Comparison of ENCODE assay signal across 16 cellular contexts in genomic region chr1:55931272-55931940, GRCh38.
DNase-seq lines count a peak whose midpoint lies in the region; TF ChIP-seq lines count a peak whose summit lies in the region.
"Had no signal": no experiment of that assay in that cellular context is flagged by ENCODE, and none has a peak within 500 bp of the region (broad histone marks: within the 10 kb centered on the region; RNA-seq: fewer than 3 reads in every experiment).

No MANE protein-coding gene starts in this region.

- no peak overlapping the region for H3K4me3 ChIP-seq in esophagus muscularis mucosa
- H3K4me3 ChIP-seq in uterus = no peak overlapping the region
- H3K4me3 ChIP-seq: prostate gland had no signal

- H3K4me3 Mint-ChIP-seq in activated CD4-positive, alpha-beta T cell treated with anti-CD3 and anti-CD28 coated beads, Interleukin-2, amount 10 ng/mL, durations not matched to agents 7 days and 5 days = no peak overlapping the region
- H3K4me3 Mint-ChIP-seq: stimulated activated naive CD8-positive, alpha-beta T cell treated with anti-CD3 and anti-CD28 coated beads, Interleukin-15, amount 100 ng/mL, for 72 hours had no signal

- DNase-seq in SK-N-DZ (ENCODE audit: low spot score) = peak; percentile 65
- DNase-seq in esophagus muscularis mucosa (ENCODE audit: extremely low spot score) = no peak
- peak; percentile 8 for DNase-seq in medulla oblongata (ENCODE audit: extremely low spot score)
- DNase-seq in uterus = peak in 1 of 2 donors; percentile 47
- no peak for DNase-seq in hippocampal formation (lab: John Stamatoyannopoulos, UW)
- no peak for DNase-seq in NCI-H345 treated with DMSO at 0.1 percent for 48 hours (lab: John Stamatoyannopoulos, UW; ENCODE audit: unreplicated experiment)
- DNase-seq in activated CD4-positive, alpha-beta T cell treated with anti-CD3 and anti-CD28 coated beads, Interleukin-2, amount 10 ng/mL, durations not matched to agents 7 days and 5 days = no peak
- DNase-seq: activated CD4-positive, alpha-beta T cell treated with anti-CD3 and anti-CD28 coated beads for 1 hour; activated naive CD4-positive, alpha-beta T cell treated with Interleukin-2 at 50 U/mL for 16 hours; brain microvascular endothelial cell; C1 segment of cervical spinal cord; SIG-M5; stimulated activated CD4-positive, alpha-beta T cell treated with anti-CD3 and anti-CD28 coated beads, Interleukin-15, amount 100 ng/mL, for 24 hours; stimulated activated naive CD8-positive, alpha-beta T cell treated with anti-CD3 and anti-CD28 coated beads, Interleukin-15, amount 100 ng/mL, for 72 hours; T-helper 9 cell had no signal

- peaks cover 2% of the 10 kb centered on the region for H3K9me3 Mint-ChIP-seq in activated CD4-positive, alpha-beta T cell treated with anti-CD3 and anti-CD28 coated beads, Interleukin-2, amount 10 ng/mL, durations not matched to agents 7 days and 5 days

- H3K9me3 ChIP-seq in esophagus muscularis mucosa = no peaks in the 10 kb centered on the region
- no peaks in the 10 kb centered on the region for H3K9me3 ChIP-seq in uterus
- H3K9me3 ChIP-seq: prostate gland had no signal

- H3K27me3 Mint-ChIP-seq in activated CD4-positive, alpha-beta T cell treated with anti-CD3 and anti-CD28 coated beads, Interleukin-2, amount 10 ng/mL, durations not matched to agents 7 days and 5 days = no peaks in the 10 kb centered on the region

- CTCF ChIA-PET in activated CD4-positive, alpha-beta T cell treated with anti-CD3 and anti-CD28 coated beads, Interleukin-2, amount 10 ng/mL, durations not matched to agents 7 days and 5 days (lab: Charles Lee) = no interaction called here

- no peak for TF ChIP-seq EP300 in esophagus muscularis mucosa (IDR thresholded peaks at IDR 0.05)

- no peak for TF ChIP-seq CTCF in esophagus muscularis mucosa (IDR thresholded peaks at IDR 0.05)
- TF ChIP-seq CTCF in uterus (IDR thresholded peaks at IDR 0.05) = no peak

- no peak overlapping the region for H3K27ac Mint-ChIP-seq in activated CD4-positive, alpha-beta T cell treated with anti-CD3 and anti-CD28 coated beads, Interleukin-2, amount 10 ng/mL, durations not matched to agents 7 days and 5 days
- H3K27ac Mint-ChIP-seq: stimulated activated naive CD8-positive, alpha-beta T cell treated with anti-CD3 and anti-CD28 coated beads, Interleukin-15, amount 100 ng/mL, for 72 hours had no signal

- H3K36me3 ChIP-seq in esophagus muscularis mucosa (no peaks in the 10 kb centered on the region), uterus (no peaks in the 10 kb centered on the region)
- H3K36me3 ChIP-seq: brain microvascular endothelial cell, prostate gland had no signal

- H3K4me1 Mint-ChIP-seq in activated CD4-positive, alpha-beta T cell treated with anti-CD3 and anti-CD28 coated beads, Interleukin-2, amount 10 ng/mL, durations not matched to agents 7 days and 5 days = no peaks in the 10 kb centered on the region
- H3K4me1 Mint-ChIP-seq: stimulated activated naive CD8-positive, alpha-beta T cell treated with anti-CD3 and anti-CD28 coated beads, Interleukin-15, amount 100 ng/mL, for 72 hours had no signal

- POLR2A ChIA-PET in activated CD4-positive, alpha-beta T cell treated with anti-CD3 and anti-CD28 coated beads, Interleukin-2, amount 10 ng/mL, durations not matched to agents 7 days and 5 days (lab: Charles Lee) = no interaction called here

- peaks cover 7 to 32% (median 18%) of the 10 kb centered on the region in 4 donors for H3K4me1 ChIP-seq in esophagus muscularis mucosa
- no peaks in the 10 kb centered on the region for H3K4me1 ChIP-seq in uterus
- H3K4me1 ChIP-seq: prostate gland had no signal

- 26% methylated on average over 4 of the region's 4 CpGs for WGBS in esophagus muscularis mucosa

- no peaks in the 10 kb centered on the region for H3K36me3 Mint-ChIP-seq in activated CD4-positive, alpha-beta T cell treated with anti-CD3 and anti-CD28 coated beads, Interleukin-2, amount 10 ng/mL, durations not matched to agents 7 days and 5 days (ENCODE audit: low read depth)

- H3K27me3 ChIP-seq in esophagus muscularis mucosa (no peaks in the 10 kb centered on the region), uterus (no peaks in the 10 kb centered on the region)
- H3K27me3 ChIP-seq: brain microvascular endothelial cell had no signal

- peak overlapping the region in 3 of 4 donors; percentile 24 to 40 (median 25) for H3K27ac ChIP-seq in esophagus muscularis mucosa (replicated peaks in 1 of 4)
- H3K27ac ChIP-seq in uterus = peak overlapping the region; percentile 23 to 50
- H3K27ac ChIP-seq: brain microvascular endothelial cell, prostate gland had no signal

- TF ChIP-seq POLR2A in esophagus muscularis mucosa (IDR thresholded peaks at IDR 0.05; ENCODE audit: low read depth) (no peak), uterus (IDR thresholded peaks at IDR 0.05) (no peak)

- intact Hi-C loops in esophagus muscularis mucosa (cut with DNase I) (no loop called here), uterus (cut with DNase I; ENCODE audit: low total_unique reads) (no loop called here)

Comparison
In these comparisons a context has a peak if more than half of its experiments do, and no peak if none do; other contexts are left out.
1. DNase-seq: peak in SK-N-DZ (single experiment) and medulla oblongata (single experiment); none in esophagus muscularis mucosa (single experiment), hippocampal formation (0 of 2), NCI-H345 treated with DMSO at 0.1 percent for 48 hours (single experiment) and activated CD4-positive, alpha-beta T cell treated with anti-CD3 and anti-CD28 coated beads, Interleukin-2, amount 10 ng/mL, durations not matched to agents 7 days and 5 days (single experiment).